In the genomic region with DNA sequence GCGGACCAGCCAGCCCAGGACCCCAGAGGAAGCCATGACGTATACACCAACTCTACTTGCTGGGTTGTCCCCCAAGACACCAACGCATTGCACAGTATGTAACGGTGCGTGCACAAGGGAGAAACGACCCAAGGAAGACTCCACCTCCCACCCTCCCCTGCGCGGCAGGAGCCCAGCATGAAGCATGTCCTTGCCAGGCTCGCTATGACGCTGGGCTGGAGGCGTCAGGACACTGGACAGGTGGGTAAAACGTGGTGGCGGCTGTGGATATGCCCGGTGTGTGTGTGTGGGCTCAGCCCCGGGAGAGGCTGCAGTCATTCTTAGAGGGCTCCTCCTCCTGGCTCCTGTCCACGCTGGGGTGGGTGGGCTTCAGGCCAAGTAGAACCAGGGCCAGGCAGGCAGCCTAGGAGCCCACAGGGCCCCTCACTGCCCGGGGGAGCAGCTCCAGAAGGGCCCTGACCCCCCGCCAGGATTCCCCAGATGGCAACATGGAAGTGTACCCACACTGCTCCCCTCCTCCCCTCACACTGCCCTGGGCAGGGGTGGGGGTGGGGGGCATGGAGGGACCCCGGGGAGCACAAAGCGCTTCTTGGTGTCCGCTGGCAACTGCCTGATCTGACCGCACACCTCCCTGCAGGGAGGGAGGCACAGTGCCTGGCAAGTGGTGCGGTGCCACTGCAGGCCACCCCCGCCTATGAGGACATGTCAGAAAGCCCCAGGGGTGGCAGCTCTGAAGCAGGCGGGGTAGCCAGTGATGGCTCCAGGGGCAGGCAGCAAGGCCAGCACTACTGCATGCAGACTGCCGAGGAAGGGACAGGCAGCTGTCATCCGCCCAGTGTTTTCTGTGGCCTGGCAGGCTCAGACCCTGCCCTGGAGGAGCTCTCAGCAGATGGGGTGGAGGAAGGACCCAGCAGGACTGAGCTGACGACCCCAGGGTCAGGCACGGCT, we compare ENCODE assay signal across 1 cellular context.
A peak's percentile ranks its signal among the peaks of the same experiment; 100 is the strongest.
TF ChIP-seq lines count a peak whose summit lies in the region.

No MANE protein-coding gene starts in this region.

TF ChIP-seq in Ishikawa, 13 proteins besides CTCF, POLR2A, EP300 and RAD21 (continued from another document):
- TF ChIP-seq, protein P1, sequence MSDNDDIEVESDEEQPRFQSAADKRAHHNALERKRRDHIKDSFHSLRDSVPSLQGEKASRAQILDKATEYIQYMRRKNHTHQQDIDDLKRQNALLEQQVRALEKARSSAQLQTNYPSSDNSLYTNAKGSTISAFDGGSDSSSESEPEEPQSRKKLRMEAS (IDR thresholded peaks at IDR 0.05) = peak; percentile 81
- TF ChIP-seq EGR1 (IDR thresholded peaks at IDR 0.05) = no peak; the same call in 1 of the 2 replicates
